In genomic region chr3:12869025-12869695, GRCh38 we compare ENCODE assay signal across 8 cellular contexts. TPM values are rescaled to one million over a fixed set of nuclear protein-coding genes. Genes with fewer than 3 reads are reported as not detected.
DNase-seq lines count a peak whose midpoint lies in the region; ATAC-seq and TF ChIP-seq lines count a peak whose summit lies in the region.

No MANE protein-coding gene starts in this region.

- H3K4me3 ChIP-seq in lower lobe of right lung (peak overlapping the region; percentile 45), tibial nerve (peak overlapping the region in 3 of 4 donors; percentile 9 to 42 (median 26))

- intact Hi-C loops in CD14-positive monocyte (cut with micrococcal nuclease): loop anchor here (2.0 kb wide), 2 partner anchors 22 to 24 kb away; no protein-coding TSS in a partner anchor
- intact Hi-C loops in lower lobe of right lung (cut with DNase I): no loop called here

- H3K9me3 ChIP-seq in lower lobe of right lung: no peaks in the 10 kb centered on the region
- H3K9me3 ChIP-seq in tibial nerve: peaks cover 0 to 8% (median 0%) of the 10 kb centered on the region in 4 donors

- H3K27me3 Mint-ChIP-seq in CD14-positive monocyte (ENCODE audit: low read depth in 3 of 3): peaks cover 18 to 37% (median 31%) of the 10 kb centered on the region in 3 donors

- no peak for TF ChIP-seq EP300 in tibial nerve (IDR thresholded peaks at IDR 0.05)

- TF ChIP-seq CTCF in CD14-positive monocyte (IDR thresholded peaks at IDR 0.05) (no peak), lower lobe of right lung (IDR thresholded peaks at IDR 0.05) (no peak), tibial nerve (IDR thresholded peaks at IDR 0.05) (no peak)

- H3K4me1 ChIP-seq in lower lobe of right lung (peaks cover 15% of the 10 kb centered on the region), tibial nerve (peaks cover 2 to 17% (median 10%) of the 10 kb centered on the region in 4 donors)

- H3K36me3 Mint-ChIP-seq in CD14-positive monocyte: peaks cover 0 to 1% of the 10 kb centered on the region in 2 donors

- no peak for DNase-seq in CD14-positive monocyte (ENCODE audit: low spot score)
- peak; percentile 36 for DNase-seq in NCI-H1092 (lab: John Stamatoyannopoulos, UW)
- peak; percentile 38 for DNase-seq in astrocyte of the hippocampus (ENCODE audit: low read depth, low spot score)
- peak; percentile 76 for DNase-seq in lower lobe of right lung
- peak in 1 of 2 donors; percentile 46 for DNase-seq in tibial nerve (ENCODE audit: low spot score in 2 of 2)
- no peak for DNase-seq in NCI-H2171 (lab: John Stamatoyannopoulos, UW)

- peaks cover 21% of the 10 kb centered on the region for H3K4me1 Mint-ChIP-seq in CD14-positive monocyte

- TF ChIP-seq POLR2A in tibial nerve (IDR thresholded peaks at IDR 0.05): no peak

- no peaks in the 10 kb centered on the region for H3K36me3 ChIP-seq in lower lobe of right lung
- no peaks in the 10 kb centered on the region for H3K36me3 ChIP-seq in tibial nerve

- peak overlapping the region; percentile 58 to 92 for H3K4me3 Mint-ChIP-seq in CD14-positive monocyte

- ATAC-seq in GM19463 (IDR thresholded peaks at IDR 0.05; ENCODE audit: unreplicated experiment) (peak; percentile 55), lower lobe of right lung (peak; percentile 70 to 85), GM18873 (IDR thresholded peaks at IDR 0.05; ENCODE audit: low FRiP score, unreplicated experiment) (no peak)

- H3K27me3 ChIP-seq in lower lobe of right lung (ENCODE audit: low read depth) (peaks cover 5% of the 10 kb centered on the region), tibial nerve (no peaks in the 10 kb centered on the region)

- H3K27ac ChIP-seq in lower lobe of right lung (no peak overlapping the region), tibial nerve (no peak overlapping the region)

- WGBS in tibial nerve, 2 donors: 20 to 29% methylated on average over 7 to 16 of the region's 28 CpGs

- peaks cover 13 to 20% (median 18%) of the 10 kb centered on the region in 7 donors for H3K9me3 Mint-ChIP-seq in CD14-positive monocyte

- no peak overlapping the region for H3K27ac Mint-ChIP-seq in CD14-positive monocyte

RNA-seq across cellular contexts. Expression of gene RPL32, which starts 27.8 kb away (rescaled TPM):
- 1,000 to 10,000 TPM in 1 of 2 donors, 100 to 1,000 TPM in 1; 942 to 1,052 TPM for polyA plus RNA-seq in CD14-positive monocyte
- total RNA-seq in lower lobe of right lung (1,243 TPM), tibial nerve (100 to 1,000 TPM; 510 to 893 (median 747) TPM)

Comparison
In these comparisons a context has a peak if more than half of its experiments do, and no peak if none do; other contexts are left out.
1. DNase-seq: peak in NCI-H1092 (single experiment), astrocyte of the hippocampus (single experiment) and lower lobe of right lung (single experiment); none in CD14-positive monocyte (single experiment) and NCI-H2171 (single experiment).